Comparison of ENCODE assay signal across 8 cellular contexts in genomic region chr12:122894173-122895121, GRCh38. TPM values are rescaled to one million over a fixed set of nuclear protein-coding genes. Genes with fewer than 3 reads are reported as not detected.
DNase-seq lines count a peak whose midpoint lies in the region; TF ChIP-seq lines count a peak whose summit lies in the region.

No MANE protein-coding gene starts in this region.

- H3K4me3 ChIP-seq in ACC112 (ENCODE audit: low read depth, low read length), result peak overlapping the region; percentile 90
- H3K4me3 ChIP-seq in mesendoderm (ENCODE audit: low read length), result no peak overlapping the region
- H3K4me3 ChIP-seq in uterus, result peak overlapping the region; percentile 65 to 95

- H2AFZ ChIP-seq in ACC112 (ENCODE audit: low read length, unreplicated experiment), result no peak overlapping the region

- WGBS in mesendoderm (ENCODE audit: extremely low coverage, insufficient coverage, low lambda C conversion rate), result no CpG with 5 or more reads among the region's 15 CpGs

- peaks cover 6% of the 10 kb centered on the region for H3K9me3 Mint-ChIP-seq in chondrocyte (ENCODE audit: low read depth)

- no peak for TF ChIP-seq POLR2A in uterus (IDR thresholded peaks at IDR 0.05)

- H3K27me3 ChIP-seq in ACC112 (ENCODE audit: insufficient read depth, low read length), result no peaks in the 10 kb centered on the region
- H3K27me3 ChIP-seq in mesendoderm (ENCODE audit: insufficient read depth, low read length, poor library complexity), result no peaks in the 10 kb centered on the region
- H3K27me3 ChIP-seq in uterus, result no peaks in the 10 kb centered on the region

- no peaks in the 10 kb centered on the region for H3K27me3 Mint-ChIP-seq in chondrocyte (ENCODE audit: low read depth)

- no peak overlapping the region for H3K4ac ChIP-seq in mesendoderm (ENCODE audit: low read depth, low read length)

- H3K23ac ChIP-seq in mesendoderm (ENCODE audit: low read length), result no peak overlapping the region

- H3K4me3 Mint-ChIP-seq in chondrocyte (ENCODE audit: unreplicated experiment), result peak overlapping the region; percentile 93

- no peak overlapping the region for H4K8ac ChIP-seq in mesendoderm (ENCODE audit: low read depth, low read length)

- peaks cover 41% of the 10 kb centered on the region for H3K4me1 ChIP-seq in ACC112 (ENCODE audit: control insufficient read depth, insufficient read depth, low read length, unreplicated experiment)
- H3K4me1 ChIP-seq in mesendoderm (ENCODE audit: control insufficient read depth, low read depth, low read length), result peaks cover 7% of the 10 kb centered on the region
- H3K4me1 ChIP-seq in uterus, result peaks cover 0 to 19% of the 10 kb centered on the region in 2 donors

- intact Hi-C loops in uterus (cut with DNase I; ENCODE audit: low total_unique reads), result no loop called here

- no peak overlapping the region for H3K9ac ChIP-seq in mesendoderm (ENCODE audit: low read length)

- no peak overlapping the region for H2BK5ac ChIP-seq in mesendoderm (ENCODE audit: low read length)

- POLR2A ChIA-PET in GM10248 (lab: Yijun Ruan, JAX), result interaction anchor here (0.7 kb wide), 1 partner anchor 315 kb away, joined by 12 read pairs; no protein-coding TSS in a partner anchor

- peaks cover 10% of the 10 kb centered on the region for H3K79me1 ChIP-seq in mesendoderm (ENCODE audit: low read length)

- CTCF ChIA-PET in GM10248 (lab: Yijun Ruan, JAX), result interaction anchor here (1.1 to 1.5 kb wide), 7 partner anchors 14 to 100 kb away, joined by 3 to 5 read pairs (median 3); no protein-coding TSS in a partner anchor

- H3K27ac ChIP-seq in ACC112 (ENCODE audit: low read depth, low read length), result no peak overlapping the region
- no peak overlapping the region for H3K27ac ChIP-seq in mesendoderm (ENCODE audit: low read depth, low read length)
- peak overlapping the region; percentile 78 to 81 for H3K27ac ChIP-seq in uterus

- H3K36me3 ChIP-seq in ACC112 (ENCODE audit: insufficient read depth, low read length) (no peaks in the 10 kb centered on the region), mesendoderm (ENCODE audit: control insufficient read depth, insufficient read depth, low read length) (no peaks in the 10 kb centered on the region), uterus (no peaks in the 10 kb centered on the region)

- no peak overlapping the region for H2BK15ac ChIP-seq in mesendoderm (replicated peaks; ENCODE audit: low read depth)

- H4K5ac ChIP-seq in mesendoderm (ENCODE audit: low read length), result no peak overlapping the region

- H3K27ac Mint-ChIP-seq in chondrocyte (ENCODE audit: unreplicated experiment), result peak overlapping the region; percentile 94

- no peak overlapping the region for H2AK5ac ChIP-seq in mesendoderm (ENCODE audit: low read length)

- no peaks in the 10 kb centered on the region for H3K9me3 ChIP-seq in uterus

- peak; percentile 89 for DNase-seq in LoVo (ENCODE audit: low spot score)
- no peak for DNase-seq in chondrocyte (ENCODE audit: low spot score)
- DNase-seq in mesendoderm, result peak; percentile 56
- peak in 1 of 2 donors; percentile 27 for DNase-seq in uterus
- no peak for DNase-seq in GM10248 (ENCODE audit: extremely low spot score)
- DNase-seq in NCI-H748 treated with DMSO at 0.1 percent for 48 hours (lab: John Stamatoyannopoulos, UW), result no peak
- DNase-seq in activated CD4-positive, alpha-beta T cell treated with anti-CD3 and anti-CD28 coated beads, Interleukin-2, amount 50 U/mL, for 4 hours, result no peak

- peak overlapping the region; percentile 82 for H3K4me2 ChIP-seq in mesendoderm (ENCODE audit: low read length)

- H3K18ac ChIP-seq in mesendoderm (ENCODE audit: low read length), result no peak overlapping the region

- H2BK120ac ChIP-seq in mesendoderm (ENCODE audit: low read depth, low read length), result no peak overlapping the region

- H3K36me3 Mint-ChIP-seq in chondrocyte (ENCODE audit: low read depth), result no peaks in the 10 kb centered on the region

- TF ChIP-seq CTCF in chondrocyte (IDR thresholded peaks at IDR 0.05) (no peak), uterus (IDR thresholded peaks at IDR 0.05) (no peak), GM10248 (IDR thresholded peaks at IDR 0.05; ENCODE audit: control extremely low read depth, extremely low read depth, low read depth, missing control alignments) (no peak)

- peaks cover 60% of the 10 kb centered on the region for H3K4me1 Mint-ChIP-seq in chondrocyte (ENCODE audit: low read depth)

- peaks cover 61% of the 10 kb centered on the region for H3K79me2 ChIP-seq in ACC112 (ENCODE audit: control insufficient read depth, insufficient read depth, low read length, unreplicated experiment)
- H3K79me2 ChIP-seq in mesendoderm (ENCODE audit: control insufficient read depth, insufficient read depth, low read length), result peaks cover 2% of the 10 kb centered on the region

- no peak overlapping the region for H3K56ac ChIP-seq in mesendoderm (ENCODE audit: low read length)

RNA-seq across cellular contexts. Expression of gene VPS37B, which starts 1.5 kb away (rescaled TPM):
- total RNA-seq in chondrocyte, result 17.4 to 25.3 TPM (median 24.4 TPM) in 3 replicates
- 8.6 TPM for polyA plus RNA-seq in mesendoderm (2013, experiment 1 of 2)
- 8.4 TPM for polyA plus RNA-seq in mesendoderm (2013, experiment 2 of 2)
- 10 to 100 TPM in 3 of 4 donors, 1 to 10 TPM in 1; 3.3 to 21.6 (median 20.2) TPM for total RNA-seq in uterus

RNA-seq across cellular contexts. Expression of gene HIP1R, which starts 59.2 kb away (rescaled TPM):
- total RNA-seq in chondrocyte (13.8 to 14.1 TPM (median 13.8 TPM) in 3 replicates), uterus (10 to 100 TPM in 3 of 4 donors, 1 to 10 TPM in 1; 2.9 to 31.3 (median 25.8) TPM)
- polyA plus RNA-seq in mesendoderm (2013, experiment 1 of 2), result 4.4 TPM
- polyA plus RNA-seq in mesendoderm (2013, experiment 2 of 2), result 4.5 TPM

Comparison
In these comparisons a context has a peak if more than half of its experiments do, and no peak if none do; other contexts are left out.
1. H3K27ac ChIP-seq: peak in uterus (2 of 2); none in ACC112 (single experiment) and mesendoderm (single experiment).
2. DNase-seq: peak in LoVo (single experiment) and mesendoderm (single experiment); none in chondrocyte (single experiment), GM10248 (single experiment), NCI-H748 treated with DMSO at 0.1 percent for 48 hours (single experiment) and activated CD4-positive, alpha-beta T cell treated with anti-CD3 and anti-CD28 coated beads, Interleukin-2, amount 50 U/mL, for 4 hours (0 of 2).